In genomic region chrX:153905481-153906095, GRCh38 we compare ENCODE assay signal across 21 cellular contexts. TPM values are rescaled to one million over a fixed set of nuclear protein-coding genes. Genes with fewer than 3 reads are reported as not detected.
DNase-seq lines count a peak whose midpoint lies in the region; ATAC-seq and TF ChIP-seq lines count a peak whose summit lies in the region.
"Had no signal": no experiment of that assay in that cellular context is flagged by ENCODE, and none has a peak within 500 bp of the region (broad histone marks: within the 10 kb centered on the region; RNA-seq: fewer than 3 reads in every experiment).

No MANE protein-coding gene starts in this region.

- no peak overlapping the region for H3K4me3 Mint-ChIP-seq in activated naive CD4-positive, alpha-beta T cell treated with anti-CD3 and anti-CD28 coated beads for 36 hours
- peak overlapping the region; percentile 36 for H3K4me3 Mint-ChIP-seq in stimulated activated effector memory CD8-positive, alpha-beta T cell treated with anti-CD3 and anti-CD28 coated beads, Interleukin-12 subunit alpha, Interleukin-12 subunit beta, amount 100 ng/mL, for 72 hours
- H3K4me3 Mint-ChIP-seq in osteocyte (ENCODE audit: unreplicated experiment) = no peak overlapping the region
- H3K4me3 Mint-ChIP-seq: activated T-cell treated with anti-CD3 and anti-CD28 coated beads, Interleukin-2, amount 50 U/mL, for 72 hours; nephron progenitor cell had no signal

- in situ Hi-C loops in GM13977 (cut with MboI; ENCODE audit: low pct_unique_long_range_greater_than_20kb, low sequenced_read_pairs, unreplicated experiment) = no loop called here

- 87% methylated on average over 12 of the region's 32 CpGs for WGBS in esophagus muscularis mucosa

- no peak for ATAC-seq in stimulated activated effector memory CD8-positive, alpha-beta T cell treated with anti-CD3 and anti-CD28 coated beads, Interleukin-12 subunit alpha, Interleukin-12 subunit beta, amount 100 ng/mL, for 72 hours

- no peaks in the 10 kb centered on the region for H3K9me3 Mint-ChIP-seq in activated naive CD4-positive, alpha-beta T cell treated with anti-CD3 and anti-CD28 coated beads for 36 hours
- H3K9me3 Mint-ChIP-seq in stimulated activated effector memory CD8-positive, alpha-beta T cell treated with anti-CD3 and anti-CD28 coated beads, Interleukin-12 subunit alpha, Interleukin-12 subunit beta, amount 100 ng/mL, for 72 hours = no peaks in the 10 kb centered on the region
- no peaks in the 10 kb centered on the region for H3K9me3 Mint-ChIP-seq in osteocyte (ENCODE audit: unreplicated experiment)
- H3K9me3 Mint-ChIP-seq: activated T-cell treated with anti-CD3 and anti-CD28 coated beads, Interleukin-2, amount 50 U/mL, for 72 hours; CD4-positive, alpha-beta memory T cell had no signal

- intact Hi-C loops in activated naive CD4-positive, alpha-beta T cell treated with anti-CD3 and anti-CD28 coated beads for 36 hours (cut with micrococcal nuclease) = no loop called here
- intact Hi-C loops in esophagus muscularis mucosa (cut with DNase I) (no loop called here), A673 (cut with micrococcal nuclease; ENCODE audit: unreplicated experiment) (no loop called here)

- H3K4me1 ChIP-seq in esophagus muscularis mucosa (peaks cover 14 to 39% (median 32%) of the 10 kb centered on the region in 4 donors), A673 (ENCODE audit: insufficient read depth, low read length, poor library complexity, severe bottlenecking) (no peaks in the 10 kb centered on the region)
- H3K4me1 ChIP-seq: adrenal gland had no signal

- no peak for TF ChIP-seq EP300 in esophagus muscularis mucosa (IDR thresholded peaks at IDR 0.05)

- no peak for TF ChIP-seq POLR2A in esophagus muscularis mucosa (IDR thresholded peaks at IDR 0.05; ENCODE audit: low read depth)

- H3K27ac ChIP-seq in esophagus muscularis mucosa (replicated peaks in 1 of 4) (no peak overlapping the region), A673 (ENCODE audit: low read depth, low read length, poor library complexity, severe bottlenecking) (no peak overlapping the region)
- H3K27ac ChIP-seq: adrenal gland, cardiac muscle cell, WERI-Rb-1 had no signal

- CTCF ChIA-PET in activated naive CD4-positive, alpha-beta T cell treated with anti-CD3 and anti-CD28 coated beads for 36 hours (lab: Charles Lee) = no interaction called here
- CTCF ChIA-PET in A673 (lab: Charles Lee) = no interaction called here

- peaks cover 2% of the 10 kb centered on the region for H3K36me3 Mint-ChIP-seq in activated naive CD4-positive, alpha-beta T cell treated with anti-CD3 and anti-CD28 coated beads for 36 hours (ENCODE audit: low read depth)
- H3K36me3 Mint-ChIP-seq in stimulated activated effector memory CD8-positive, alpha-beta T cell treated with anti-CD3 and anti-CD28 coated beads, Interleukin-12 subunit alpha, Interleukin-12 subunit beta, amount 100 ng/mL, for 72 hours = peaks cover 52% of the 10 kb centered on the region
- no peaks in the 10 kb centered on the region for H3K36me3 Mint-ChIP-seq in osteocyte (ENCODE audit: unreplicated experiment)

- H3K27me3 ChIP-seq in esophagus muscularis mucosa (no peaks in the 10 kb centered on the region), A673 (replicated peaks; ENCODE audit: insufficient read depth, low read depth, low read length, poor library complexity) (no peaks in the 10 kb centered on the region)
- H3K27me3 ChIP-seq: cardiac muscle cell, esophagus squamous epithelium had no signal

- H3K4me3 ChIP-seq in esophagus muscularis mucosa (peak overlapping the region; percentile 17 to 48 (median 30)), A673 (ENCODE audit: low read depth, low read length, poor library complexity, severe bottlenecking) (no peak overlapping the region)
- H3K4me3 ChIP-seq: adrenal gland, cardiac muscle cell had no signal

- peak overlapping the region; percentile 46 for H3K27ac Mint-ChIP-seq in activated naive CD4-positive, alpha-beta T cell treated with anti-CD3 and anti-CD28 coated beads for 36 hours
- peak overlapping the region; percentile 48 for H3K27ac Mint-ChIP-seq in stimulated activated effector memory CD8-positive, alpha-beta T cell treated with anti-CD3 and anti-CD28 coated beads, Interleukin-12 subunit alpha, Interleukin-12 subunit beta, amount 100 ng/mL, for 72 hours
- no peak overlapping the region for H3K27ac Mint-ChIP-seq in osteocyte (ENCODE audit: unreplicated experiment)
- H3K27ac Mint-ChIP-seq: activated T-cell treated with anti-CD3 and anti-CD28 coated beads, Interleukin-2, amount 50 U/mL, for 72 hours; nephron progenitor cell had no signal

- peaks cover 28% of the 10 kb centered on the region for H3K4me1 Mint-ChIP-seq in activated naive CD4-positive, alpha-beta T cell treated with anti-CD3 and anti-CD28 coated beads for 36 hours (ENCODE audit: low read depth)
- peaks cover 58% of the 10 kb centered on the region for H3K4me1 Mint-ChIP-seq in stimulated activated effector memory CD8-positive, alpha-beta T cell treated with anti-CD3 and anti-CD28 coated beads, Interleukin-12 subunit alpha, Interleukin-12 subunit beta, amount 100 ng/mL, for 72 hours
- H3K4me1 Mint-ChIP-seq in osteocyte (ENCODE audit: unreplicated experiment) = peaks cover 29% of the 10 kb centered on the region

- DNase-seq in activated naive CD4-positive, alpha-beta T cell treated with anti-CD3 and anti-CD28 coated beads for 36 hours = no peak
- no peak for DNase-seq in activated naive CD4-positive, alpha-beta T cell (lab: John Stamatoyannopoulos, UW)
- DNase-seq in NCI-H524 treated with DMSO at 0.1 percent for 48 hours (lab: John Stamatoyannopoulos, UW) (peak; percentile 75), esophagus muscularis mucosa (ENCODE audit: extremely low spot score) (no peak), A673 (ENCODE audit: low spot score) (no peak), osteocyte (ENCODE audit: extremely low spot score, unreplicated experiment) (no peak), GM13977 (ENCODE audit: low spot score) (no peak)
- DNase-seq in stimulated activated effector memory CD8-positive, alpha-beta T cell treated with anti-CD3 and anti-CD28 coated beads, Interleukin-12 subunit alpha, Interleukin-12 subunit beta, amount 100 ng/mL, for 72 hours (ENCODE audit: low spot score in 2 of 2) = no peak
- DNase-seq: activated CD4-positive, alpha-beta T cell treated with anti-CD3 and anti-CD28 coated beads, Interleukin-2, amount 50 U/mL, for 48 hours; esophagus squamous epithelium; mammary epithelial cell; NCI-H146; NCI-H226; nephron progenitor cell; T-helper 1 cell; WERI-Rb-1 had no signal

- H3K27me3 Mint-ChIP-seq in activated naive CD4-positive, alpha-beta T cell treated with anti-CD3 and anti-CD28 coated beads for 36 hours (ENCODE audit: low read depth) = no peaks in the 10 kb centered on the region
- H3K27me3 Mint-ChIP-seq in osteocyte (ENCODE audit: unreplicated experiment) = no peaks in the 10 kb centered on the region
- H3K27me3 Mint-ChIP-seq: CD4-positive, alpha-beta memory T cell had no signal

- no peaks in the 10 kb centered on the region for H3K36me3 ChIP-seq in esophagus muscularis mucosa
- H3K36me3 ChIP-seq in A673 (ENCODE audit: insufficient read depth, low read length, poor library complexity, severe bottlenecking) = no peaks in the 10 kb centered on the region
- H3K36me3 ChIP-seq: adrenal gland, cardiac muscle cell, esophagus squamous epithelium, WERI-Rb-1 had no signal

- TF ChIP-seq CTCF in esophagus muscularis mucosa (IDR thresholded peaks at IDR 0.05) (no peak), A673 (conservative IDR thresholded peaks at IDR 0.05; ENCODE audit: low read depth, low read length) (no peak), osteocyte (IDR thresholded peaks at IDR 0.05) (no peak), GM13977 (IDR thresholded peaks at IDR 0.05; ENCODE audit: extremely low read depth, insufficient read depth, missing control alignments) (no peak)

- H3K9me3 ChIP-seq in esophagus muscularis mucosa (no peaks in the 10 kb centered on the region), A673 (ENCODE audit: low read depth, low read length, poor library complexity, severe bottlenecking) (no peaks in the 10 kb centered on the region)
- H3K9me3 ChIP-seq: adrenal gland, esophagus squamous epithelium had no signal

- POLR2A ChIA-PET in A673 (lab: Charles Lee; ENCODE audit: low non-redundant PET) = no interaction called here

- BruUV-seq in A673 (replicated peaks; lab: Mats Ljungman, UMichigan) = no TSS peak

RNA-seq across cellular contexts. Expression of gene AVPR2, which starts 1.1 kb away (rescaled TPM):
- total RNA-seq in activated naive CD4-positive, alpha-beta T cell treated with anti-CD3 and anti-CD28 coated beads for 36 hours = not detected
- total RNA-seq in esophagus muscularis mucosa (1 to 10 TPM; 1.2 to 7.6 (median 4.5) TPM), A673 (2021) (not detected in 2 replicates), osteocyte (not detected in 2 replicates)
- total RNA-seq: activated T-cell treated with anti-CD3 and anti-CD28 coated beads, Interleukin-2, amount 50 U/mL, for 72 hours; cardiac muscle cell; CD4-positive, alpha-beta memory T cell; mammary epithelial cell; pulmonary artery endothelial cell had no signal

RNA-seq across cellular contexts. Expression of gene L1CAM, which starts 19.6 kb away (rescaled TPM):
- under 1 TPM; 0.40 to 0.57 TPM for total RNA-seq in activated naive CD4-positive, alpha-beta T cell treated with anti-CD3 and anti-CD28 coated beads for 36 hours
- total RNA-seq in esophagus muscularis mucosa (10 to 100 TPM; 22.4 to 47.9 (median 30.0) TPM), A673 (2021) (0.64 and 0.87 TPM in 2 replicates), osteocyte (13.0 and 16.6 TPM in 2 replicates)

RNA-seq across cellular contexts. Expression of gene ARHGAP4, which starts 20.5 kb away (rescaled TPM):
- 100 to 1,000 TPM; 154 to 161 TPM for total RNA-seq in activated naive CD4-positive, alpha-beta T cell treated with anti-CD3 and anti-CD28 coated beads for 36 hours
- total RNA-seq in esophagus muscularis mucosa = 10 to 100 TPM; 15.9 to 22.4 (median 17.7) TPM
- 43.0 and 45.7 TPM in 2 replicates for total RNA-seq in A673 (2021)
- total RNA-seq in osteocyte = 4.9 and 5.3 TPM in 2 replicates

RNA-seq across cellular contexts. Expression of gene NAA10, which starts 29.2 kb away (rescaled TPM):
- 100 to 1,000 TPM; 120 to 121 TPM for total RNA-seq in activated naive CD4-positive, alpha-beta T cell treated with anti-CD3 and anti-CD28 coated beads for 36 hours
- total RNA-seq in esophagus muscularis mucosa (100 to 1,000 TPM in 2 of 4 donors, 10 to 100 TPM in 2; 89.3 to 106 (median 95.4) TPM), A673 (2021) (136 and 140 TPM in 2 replicates), osteocyte (94.1 and 96.6 TPM in 2 replicates)

RNA-seq across cellular contexts. Expression of gene RENBP, which starts 38.9 kb away (rescaled TPM):
- 10 to 100 TPM; 11.3 to 13.1 TPM for total RNA-seq in activated naive CD4-positive, alpha-beta T cell treated with anti-CD3 and anti-CD28 coated beads for 36 hours
- total RNA-seq in esophagus muscularis mucosa (10 to 100 TPM in 1 of 4 donors, 1 to 10 TPM in 3; 8.0 to 12.6 (median 9.1) TPM), A673 (2021) (3.4 and 5.7 TPM in 2 replicates), osteocyte (18.7 and 18.9 TPM in 2 replicates)
- total RNA-seq: mammary epithelial cell had no signal
